ENCODE assay signal across 30 cellular contexts in the genomic region with DNA sequence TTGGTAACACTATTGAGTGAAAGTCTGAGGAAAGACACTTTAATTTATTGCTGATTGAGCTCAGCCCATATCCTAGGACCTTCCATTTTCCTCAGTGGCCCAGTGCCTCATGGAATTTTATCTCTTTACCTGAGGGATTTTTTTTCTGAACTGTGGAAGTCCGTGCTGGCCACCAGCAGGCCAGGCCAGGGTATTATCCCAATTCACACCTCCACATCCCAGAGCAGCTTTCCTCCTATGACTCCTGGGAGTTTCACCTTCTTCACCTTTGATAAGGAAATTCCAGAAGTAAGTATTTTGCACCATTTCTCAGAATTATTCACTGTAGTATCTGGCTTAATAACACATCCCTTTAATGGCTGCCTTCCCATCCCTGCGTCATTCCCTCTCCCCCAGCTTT.
"Had no signal": no experiment of that assay in that cellular context is flagged by ENCODE, and none has a peak within 500 bp of the region (broad histone marks: within the 10 kb centered on the region; RNA-seq: fewer than 3 reads in every experiment).

No MANE protein-coding gene starts in this region.

- H3K27me3 Mint-ChIP-seq: stimulated activated memory B cell treated with anti-CD40 and anti-IgM and Interleukin-4, amounts not matched to agents 10 μg/mL and 1 μg/mL and 100 μg/mL, for 72 hours had no signal

- H3K4me3 Mint-ChIP-seq: naive thymus-derived CD4-positive, alpha-beta T cell; natural killer cell; nephron; neural progenitor cell; stimulated activated memory B cell treated with anti-CD40 and anti-IgM and Interleukin-4, amounts not matched to agents 10 μg/mL and 1 μg/mL and 100 μg/mL, for 72 hours; stimulated activated naive CD8-positive, alpha-beta T cell treated with anti-CD3 and anti-CD28 coated beads, Interleukin-15, amount 100 ng/mL, for 72 hours had no signal

- H3K36me3 Mint-ChIP-seq: natural killer cell; neural progenitor cell; stimulated activated memory B cell treated with anti-CD40 and anti-IgM and Interleukin-4, amounts not matched to agents 10 μg/mL and 1 μg/mL and 100 μg/mL, for 72 hours had no signal

- H3K79me2 ChIP-seq: parathyroid adenoma had no signal

- H3K4me1 Mint-ChIP-seq: nephron, neural progenitor cell had no signal

- H3K27me3 ChIP-seq: neural progenitor cell, ovary, right lobe of liver, sigmoid colon, suprapubic skin, testis, tibial artery, transverse colon, upper lobe of left lung, vagina had no signal

- DNase-seq: naive thymus-derived CD4-positive, alpha-beta T cell; natural killer cell; occipital lobe; ovary; posterior cingulate gyrus; psoas muscle; right cardiac atrium; right lobe of liver; sigmoid colon; small intestine; stimulated activated CD4-positive, alpha-beta T cell treated with anti-CD3 and anti-CD28 coated beads, Interleukin-15, amount 100 ng/mL, for 24 hours; stimulated activated CD4-positive, alpha-beta T cell treated with anti-CD3 and anti-CD28 coated beads, Interleukin-2, amount 100 ng/mL, for 24 hours; stimulated activated CD4-positive, alpha-beta T cell treated with anti-CD3 and anti-CD28 coated beads, Interleukin-2, amount 100 ng/mL, for 48 hours; stimulated activated CD4-positive, alpha-beta T cell treated with anti-CD3 and anti-CD28 coated beads, Interleukin-4, amount 100 ng/mL, for 4 hours; stimulated activated CD8-positive, alpha-beta memory T cell treated with anti-CD3 and anti-CD28 coated beads, Interleukin-4, amount 100 ng/mL, for 48 hours; stimulated activated naive CD4-positive, alpha-beta T cell; stimulated activated naive CD8-positive, alpha-beta T cell treated with anti-CD3 and anti-CD28 coated beads, Interleukin-15, amount 100 ng/mL, for 72 hours; stimulated activated naive CD8-positive, alpha-beta T cell treated with anti-CD3 and anti-CD28 coated beads, Interleukin-15, Interleukin-2, amounts not matched to agents 100 U/mL and 50 U/mL, for 24 hours; substantia nigra; testis; tibial artery; transverse colon; upper lobe of left lung had no signal

- ATAC-seq: naive thymus-derived CD4-positive, alpha-beta T cell; natural killer cell; psoas muscle; right cardiac atrium; right lobe of liver; stimulated activated memory B cell treated with anti-CD40 and anti-IgM and Interleukin-4, amounts not matched to agents 10 μg/mL and 1 μg/mL and 100 μg/mL, for 72 hours had no signal

- H3K9ac ChIP-seq: neural progenitor cell, parathyroid adenoma had no signal

- H3K4me3 ChIP-seq: neural progenitor cell, ovary, psoas muscle, right lobe of liver, sigmoid colon, suprapubic skin, testis, tibial artery, transverse colon, upper lobe of left lung, vagina had no signal

- H2AFZ ChIP-seq: neural progenitor cell, parathyroid adenoma had no signal

- H3K9me3 ChIP-seq: ovary, psoas muscle, right lobe of liver, sigmoid colon, suprapubic skin, testis, tibial artery, transverse colon, upper lobe of left lung, vagina had no signal

- H3K9me3 Mint-ChIP-seq: naive thymus-derived CD4-positive, alpha-beta T cell; natural killer cell; nephron; neural progenitor cell; stimulated activated memory B cell treated with anti-CD40 and anti-IgM and Interleukin-4, amounts not matched to agents 10 μg/mL and 1 μg/mL and 100 μg/mL, for 72 hours; stimulated activated naive CD8-positive, alpha-beta T cell treated with anti-CD3 and anti-CD28 coated beads, Interleukin-15, amount 100 ng/mL, for 72 hours had no signal

- H3K36me3 ChIP-seq: neural progenitor cell, ovary, right lobe of liver, sigmoid colon, suprapubic skin, tibial artery, transverse colon, upper lobe of left lung, vagina had no signal

- H3K27ac ChIP-seq: neural progenitor cell, ovary, parathyroid adenoma, right lobe of liver, sigmoid colon, suprapubic skin, testis, tibial artery, transverse colon, upper lobe of left lung, vagina had no signal

- H3K4me2 ChIP-seq: neural progenitor cell had no signal

- H3K4me1 ChIP-seq: parathyroid adenoma, suprapubic skin, testis, transverse colon, vagina had no signal

- H3K27ac Mint-ChIP-seq: naive thymus-derived CD4-positive, alpha-beta T cell; natural killer cell; nephron; neural progenitor cell; progenitor cell of endocrine pancreas; stimulated activated memory B cell treated with anti-CD40 and anti-IgM and Interleukin-4, amounts not matched to agents 10 μg/mL and 1 μg/mL and 100 μg/mL, for 72 hours; stimulated activated naive CD8-positive, alpha-beta T cell treated with anti-CD3 and anti-CD28 coated beads, Interleukin-15, amount 100 ng/mL, for 72 hours had no signal
